11 cellular contexts compared by ENCODE assay signal in genomic region chr22:37930270-37930951, GRCh38. TPM values are rescaled to one million over a fixed set of nuclear protein-coding genes. Genes with fewer than 3 reads are reported as not detected.
DNase-seq lines count a peak whose midpoint lies in the region; ATAC-seq and TF ChIP-seq lines count a peak whose summit lies in the region.
"Had no signal": no experiment of that assay in that cellular context is flagged by ENCODE, and none has a peak within 500 bp of the region (broad histone marks: within the 10 kb centered on the region; RNA-seq: fewer than 3 reads in every experiment).

No MANE protein-coding gene starts in this region.

- peak overlapping the region; percentile 59 to 83 (median 79) for H3K27ac ChIP-seq in stomach
- H3K27ac ChIP-seq: C4-2B, SJSA1 had no signal

- H3K36me3 ChIP-seq in stomach, result peaks cover 51 to 81% (median 76%) of the 10 kb centered on the region in 4 donors

- 45 to 81% (median 56%) methylated on average over 11 of the region's 11 CpGs for WGBS in stomach, 5 donors

- ATAC-seq in GM21390 (IDR thresholded peaks at IDR 0.05; ENCODE audit: unreplicated experiment), result no peak

- intact Hi-C loops in stomach (cut with DNase I; ENCODE audit: low total_unique reads), result no loop called here

- TF ChIP-seq EP300 in stomach (IDR thresholded peaks at IDR 0.05), result no peak

- peak in 5 of 7 experiments; percentile 17 to 42 (median 25) for TF ChIP-seq CTCF in stomach (IDR thresholded peaks at IDR 0.05)

- no peaks in the 10 kb centered on the region for H3K27me3 ChIP-seq in stomach
- H3K27me3 ChIP-seq: SJSA1 had no signal

- DNase-seq in NCI-H748 (lab: John Stamatoyannopoulos, UW; ENCODE audit: unreplicated experiment) (peak; percentile 4), NCI-H748 treated with DMSO at 0.1 percent for 48 hours (lab: John Stamatoyannopoulos, UW) (no peak), OCI-M1 (lab: John Stamatoyannopoulos, UW) (peak; percentile 18), fibroblast of gingiva (ENCODE audit: low read depth) (peak; percentile 25), stomach (no peak), NCI-H2107 treated with DMSO at 0.1 percent for 48 hours (lab: John Stamatoyannopoulos, UW; ENCODE audit: unreplicated experiment) (no peak), activated gamma-delta T cell treated with Interleukin-2 at 50 U/mL for 16 hours (no peak)

- TF ChIP-seq POLR2A in stomach (IDR thresholded peaks at IDR 0.05), result no peak

- no peaks in the 10 kb centered on the region for H3K9me3 ChIP-seq in stomach
- H3K9me3 ChIP-seq: SJSA1 had no signal

- no peak overlapping the region for H3K4me3 ChIP-seq in stomach
- H3K4me3 ChIP-seq: SJSA1 had no signal

- peaks cover 63 to 91% (median 76%) of the 10 kb centered on the region in 4 donors for H3K4me1 ChIP-seq in stomach

RNA-seq across cellular contexts. Expression of gene C22orf23, which starts 23.0 kb away (rescaled TPM):
- not detected for total RNA-seq in stomach
- polyA plus RNA-seq in stomach, result 1 to 10 TPM in 1 of 3 donors, under 1 TPM in 2; 0.18 to 1.2 (median 0.31) TPM
- total RNA-seq: mesenteric fat pad, SJSA1 had no signal

RNA-seq across cellular contexts. Expression of gene POLR2F, which starts 23.1 kb away (rescaled TPM):
- 100 to 1,000 TPM in 2 of 5 donors, 10 to 100 TPM in 3; 41.5 to 145 (median 74.5) TPM for total RNA-seq in stomach
- polyA plus RNA-seq in stomach, result 100 to 1,000 TPM; 139 to 149 (median 146) TPM

RNA-seq across cellular contexts. Expression of gene MICALL1, which starts 24.3 kb away (rescaled TPM):
- 100 to 1,000 TPM in 3 of 5 donors, 10 to 100 TPM in 2; 31.4 to 155 (median 112) TPM for total RNA-seq in stomach
- polyA plus RNA-seq in stomach, result 10 to 100 TPM; 17.7 to 55.1 (median 35.6) TPM

RNA-seq across cellular contexts. Expression of gene SOX10, which starts 53.9 kb away (rescaled TPM):
- total RNA-seq in stomach, result 1 to 10 TPM in 3 of 5 donors, not detected in 2; 2.9 to 4.9 (median 4.4) TPM
- polyA plus RNA-seq in stomach, result 1 to 10 TPM; 1.7 to 3.2 (median 2.6) TPM
- total RNA-seq: mesenteric fat pad, SJSA1 had no signal

Comparison
In these comparisons a context has a peak if more than half of its experiments do, and no peak if none do; other contexts are left out.
1. DNase-seq: peak in NCI-H748 (single experiment), OCI-M1 (single experiment) and fibroblast of gingiva (single experiment); none in NCI-H748 treated with DMSO at 0.1 percent for 48 hours (single experiment), stomach (single experiment), NCI-H2107 treated with DMSO at 0.1 percent for 48 hours (single experiment) and activated gamma-delta T cell treated with Interleukin-2 at 50 U/mL for 16 hours (single experiment).